ENCODE assay signal across 11 cellular contexts in the genomic region with DNA sequence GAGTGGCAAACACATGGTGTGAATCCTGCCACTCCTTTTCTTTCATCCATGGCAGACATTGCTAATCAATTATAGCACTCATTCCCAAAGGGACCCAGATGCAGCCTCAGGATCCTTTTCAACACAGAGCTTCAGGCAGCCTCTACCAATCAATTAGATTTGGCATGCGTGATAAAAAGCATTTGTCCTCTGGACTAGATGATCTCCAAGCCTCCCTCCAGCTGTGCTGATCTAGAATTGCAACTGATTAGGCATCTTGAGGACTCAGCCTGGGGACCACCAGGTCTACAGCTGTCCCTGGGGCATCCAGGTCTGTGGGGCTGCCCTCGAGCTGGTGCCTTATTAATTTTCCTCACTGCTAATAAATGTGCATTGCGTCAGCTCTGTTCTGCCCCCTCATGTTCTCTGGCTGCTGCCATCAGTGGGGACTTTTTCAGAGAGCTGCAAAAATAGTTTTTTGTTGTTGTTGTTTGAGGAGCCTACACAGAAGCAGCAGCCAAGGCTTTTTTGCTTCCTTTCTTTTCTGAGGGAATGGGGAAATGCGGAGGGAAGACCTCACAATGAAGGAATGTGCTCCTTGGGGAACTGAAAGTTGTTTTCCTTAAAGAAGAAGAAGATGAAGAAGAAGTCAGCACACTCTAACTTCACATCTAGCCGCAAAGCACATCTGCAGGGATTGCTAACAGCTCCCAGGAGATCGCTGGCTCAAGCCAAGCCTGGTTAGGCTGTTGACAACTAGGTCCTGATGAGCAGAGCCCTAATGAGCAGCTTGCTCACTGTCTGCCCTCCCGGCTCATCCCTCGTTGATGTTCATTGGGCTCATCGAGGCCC. TPM values are rescaled to one million over a fixed set of nuclear protein-coding genes. Genes with fewer than 3 reads are reported as not detected.
DNase-seq lines count a peak whose midpoint lies in the region; ATAC-seq and TF ChIP-seq lines count a peak whose summit lies in the region.
"Had no signal": no experiment of that assay in that cellular context is flagged by ENCODE, and none has a peak within 500 bp of the region (broad histone marks: within the 10 kb centered on the region; RNA-seq: fewer than 3 reads in every experiment).

No MANE protein-coding gene starts in this region.

- peak overlapping the region; percentile 96 to 98 for H3K27ac ChIP-seq in coronary artery
- peak overlapping the region; percentile 6 to 78 for H3K27ac ChIP-seq in lung (ENCODE audit: low read depth in 1 of 2, low read length in 1 of 2)
- H3K27ac ChIP-seq in thoracic aorta: peak overlapping the region; percentile 93 to 98

- H3K4me1 ChIP-seq in lung (ENCODE audit: control insufficient read depth in 2 of 2, insufficient read depth in 2 of 2, low read length in 2 of 2): peaks cover 34 to 35% of the 10 kb centered on the region in 2 donors
- H3K4me1 ChIP-seq in thoracic aorta (ENCODE audit: control insufficient read depth in 1 of 2, low read depth in 2 of 2): peaks cover 58 to 90% of the 10 kb centered on the region in 2 donors

- H3K9me3 ChIP-seq in lung (ENCODE audit: control insufficient read depth in 2 of 2, insufficient read depth in 1 of 2, low read length in 1 of 2): no peaks in the 10 kb centered on the region
- H3K9me3 ChIP-seq in thoracic aorta: no peaks in the 10 kb centered on the region

- no peaks in the 10 kb centered on the region for H3K27me3 ChIP-seq in lung (ENCODE audit: control insufficient read depth, insufficient read depth)
- no peaks in the 10 kb centered on the region for H3K27me3 ChIP-seq in thoracic aorta (replicated peaks; ENCODE audit: insufficient read depth)

- H3K4me3 ChIP-seq in NB4 (ENCODE audit: low read depth, low read length): no peak overlapping the region
- peak overlapping the region; percentile 34 for H3K4me3 ChIP-seq in coronary artery
- no peak overlapping the region for H3K4me3 ChIP-seq in lung
- H3K4me3 ChIP-seq in thoracic aorta: peak overlapping the region; percentile 40

- H3K36me3 ChIP-seq in lung (ENCODE audit: control insufficient read depth in 2 of 2, insufficient read depth in 2 of 2, low read length in 2 of 2): no peaks in the 10 kb centered on the region
- no peaks in the 10 kb centered on the region for H3K36me3 ChIP-seq in thoracic aorta

- DNase-seq in NB4 (ENCODE audit: low read depth) (peak; percentile 80), coronary artery (ENCODE audit: low spot score) (no peak), lung (ENCODE audit: low spot score) (no peak), thoracic aorta (ENCODE audit: low spot score) (no peak), 8988T (no peak), GF-D8 (lab: John Stamatoyannopoulos, UW) (no peak), NCI-H748 (lab: John Stamatoyannopoulos, UW; ENCODE audit: unreplicated experiment) (no peak), NCI-H510A (lab: John Stamatoyannopoulos, UW) (no peak)
- DNase-seq: cerebellar nuclear complex, NCI-H1105 had no signal

- 63 to 65% methylated on average over 9 of the region's 9 CpGs for WGBS in lung, 2 donors

- ATAC-seq in lung (ENCODE audit: insufficient read depth, low FRiP score) (no peak), thoracic aorta (ENCODE audit: insufficient number of reproducible peaks, low FRiP score, low read depth) (peak; percentile 21)

- TF ChIP-seq CTCF in NB4 (IDR thresholded peaks at IDR 0.05; ENCODE audit: low read depth, low read length): no peak
- TF ChIP-seq CTCF in coronary artery (IDR thresholded peaks at IDR 0.05): no peak
- TF ChIP-seq CTCF in lung (IDR thresholded peaks at IDR 0.05; ENCODE audit: control extremely low read depth, extremely low read depth): no peak
- no peak for TF ChIP-seq CTCF in thoracic aorta (IDR thresholded peaks at IDR 0.05)

- no peak for TF ChIP-seq POLR2A in NB4 (IDR thresholded peaks at IDR 0.05; ENCODE audit: extremely low read depth, insufficient read length)

RNA-seq across cellular contexts. Expression of a gene that starts 8.8 kb away (rescaled TPM):
- 10 to 100 TPM; 38.6 to 51.4 TPM for total RNA-seq in lung
- 10 to 100 TPM; 49.7 to 63.3 TPM for polyA plus RNA-seq in lung
- 100 to 1,000 TPM in 1 of 2 donors, 10 to 100 TPM in 1; 78.4 to 207 TPM for total RNA-seq in thoracic aorta

RNA-seq across cellular contexts. Expression of a gene that starts 50.8 kb away (rescaled TPM):
- 10 to 100 TPM in 1 of 2 donors, not detected in 1; 12.1 TPM for total RNA-seq in lung
- 10 to 100 TPM in 1 of 2 donors, 1 to 10 TPM in 1; 9.0 to 13.6 TPM for polyA plus RNA-seq in lung
- total RNA-seq in thoracic aorta: 1 to 10 TPM; 1.5 to 8.5 TPM
- polyA plus RNA-seq: neural cell had no signal

Comparison
In these comparisons a context has a peak if more than half of its experiments do, and no peak if none do; other contexts are left out.
1. H3K4me3 ChIP-seq: peak in coronary artery (single experiment) and thoracic aorta (single experiment); none in NB4 (single experiment) and lung (single experiment).
2. H3K27ac ChIP-seq: peak in every context shown above with its lines; median percentile 97 in coronary artery; 96 in thoracic aorta; 42 in lung.